Comparison of ENCODE assay signal across 23 cellular contexts in genomic region chr5:104024538-104024937, GRCh38.
DNase-seq lines count a peak whose midpoint lies in the region; ATAC-seq and TF ChIP-seq lines count a peak whose summit lies in the region.
"Had no signal": no experiment of that assay in that cellular context is flagged by ENCODE, and none has a peak within 500 bp of the region (broad histone marks: within the 10 kb centered on the region; RNA-seq: fewer than 3 reads in every experiment).

No MANE protein-coding gene starts in this region.

- no peak overlapping the region for H4K91ac ChIP-seq in neuronal stem cell (ENCODE audit: low read depth, low read length, poor library complexity)

- H3K4me2 ChIP-seq in neuronal stem cell (ENCODE audit: insufficient read depth, low read length, poor library complexity, severe bottlenecking): no peak overlapping the region
- H3K4me2 ChIP-seq: A549; BLaER1 treated with 17β-estradiol and CSF1 and Interleukin-3, amounts not matched to agents 10 nM and 100 nM had no signal

- no peak overlapping the region for H2AFZ ChIP-seq in neuronal stem cell (ENCODE audit: low read length)

- ATAC-seq in lower lobe of right lung (peak; percentile 19 to 21), HG03039 (IDR thresholded peaks at IDR 0.05; ENCODE audit: unreplicated experiment) (no peak)
- ATAC-seq in stimulated activated memory B cell treated with anti-CD40 and anti-IgM and Interleukin-4, amounts not matched to agents 10 μg/mL and 1 μg/mL and 100 μg/mL, for 72 hours: peak; percentile 41
- ATAC-seq: A549, GM12878 had no signal

- H3K27me3 ChIP-seq in lower lobe of right lung (ENCODE audit: low read depth) (no peaks in the 10 kb centered on the region), neuronal stem cell (ENCODE audit: control insufficient read depth in 3 of 3, insufficient read depth in 3 of 3, low read depth in 1 of 3, low read length in 3 of 3) (no peaks in the 10 kb centered on the region), right atrium auricular region (no peaks in the 10 kb centered on the region)
- H3K27me3 ChIP-seq: BE2C; BLaER1 treated with 17β-estradiol and CSF1 and Interleukin-3, amounts not matched to agents 10 nM and 100 nM had no signal

- H3K9me3 Mint-ChIP-seq in stimulated activated memory B cell treated with anti-CD40 and anti-IgM and Interleukin-4, amounts not matched to agents 10 μg/mL and 1 μg/mL and 100 μg/mL, for 72 hours: peaks cover 8% of the 10 kb centered on the region

- H3K36me3 Mint-ChIP-seq in stimulated activated memory B cell treated with anti-CD40 and anti-IgM and Interleukin-4, amounts not matched to agents 10 μg/mL and 1 μg/mL and 100 μg/mL, for 72 hours: no peaks in the 10 kb centered on the region
- H3K36me3 Mint-ChIP-seq: CD14-positive monocyte; CD8-positive, alpha-beta memory T cell had no signal

- H3K27ac ChIP-seq in lower lobe of right lung (no peak overlapping the region), neuronal stem cell (replicated peaks; ENCODE audit: low read length) (no peak overlapping the region), right atrium auricular region (no peak overlapping the region)
- H3K27ac ChIP-seq: A549; BLaER1 treated with 17β-estradiol and CSF1 and Interleukin-3, amounts not matched to agents 10 nM and 100 nM had no signal

- no peaks in the 10 kb centered on the region for H3K27me3 Mint-ChIP-seq in stimulated activated memory B cell treated with anti-CD40 and anti-IgM and Interleukin-4, amounts not matched to agents 10 μg/mL and 1 μg/mL and 100 μg/mL, for 72 hours
- H3K27me3 Mint-ChIP-seq: CD4-positive, alpha-beta T cell; CD8-positive, alpha-beta memory T cell had no signal

- no peak overlapping the region for H3K14ac ChIP-seq in neuronal stem cell (ENCODE audit: low read length)

- H3K4me1 ChIP-seq in lower lobe of right lung (no peaks in the 10 kb centered on the region), neuronal stem cell (ENCODE audit: control insufficient read depth in 2 of 2, insufficient read depth in 1 of 2, low read depth in 1 of 2, low read length in 2 of 2) (no peaks in the 10 kb centered on the region), right atrium auricular region (no peaks in the 10 kb centered on the region)
- H3K4me1 ChIP-seq: A549; BE2C; BLaER1 treated with 17β-estradiol and CSF1 and Interleukin-3, amounts not matched to agents 10 nM and 100 nM; HAP-1 had no signal

- DNase-seq in lower lobe of right lung (no peak), neuronal stem cell (ENCODE audit: low spot score) (no peak), right atrium auricular region (ENCODE audit: low spot score) (no peak), RKO (ENCODE audit: low spot score) (no peak)
- DNase-seq: 8988T; ACHN; AML-193; BE2C; CD4-positive, alpha-beta T cell; CD8-positive, alpha-beta memory T cell; DMS 273 treated with DMSO at 0.1 percent for 48 hours; DMS79; EL; GDM1; GOT3; HFFc6 had no signal

- no peak overlapping the region for H2BK5ac ChIP-seq in neuronal stem cell (ENCODE audit: low read length)

- H3K4me3 ChIP-seq in lower lobe of right lung (no peak overlapping the region), neuronal stem cell (ENCODE audit: low read length in 2 of 2) (peak overlapping the region in 1 of 2 donors; percentile 57), right atrium auricular region (no peak overlapping the region)
- H3K4me3 ChIP-seq: A549; BLaER1 treated with 17β-estradiol and CSF1 and Interleukin-3, amounts not matched to agents 10 nM and 100 nM; GM12878; HAP-1 had no signal

- H3K36me3 ChIP-seq in lower lobe of right lung (no peaks in the 10 kb centered on the region), neuronal stem cell (replicated peaks in 1 of 2; ENCODE audit: control insufficient read depth in 2 of 2, insufficient read depth in 2 of 2, low read length in 2 of 2) (no peaks in the 10 kb centered on the region), right atrium auricular region (no peaks in the 10 kb centered on the region)
- H3K36me3 ChIP-seq: BE2C; BLaER1 treated with 17β-estradiol and CSF1 and Interleukin-3, amounts not matched to agents 10 nM and 100 nM; HAP-1 had no signal

- peak overlapping the region; percentile 65 for H3K18ac ChIP-seq in neuronal stem cell (ENCODE audit: low read length)

- no peak overlapping the region for H2BK120ac ChIP-seq in neuronal stem cell (ENCODE audit: low read depth, low read length)

- WGBS in neuronal stem cell (ENCODE audit: extremely low coverage in 2 of 2, insufficient read length in 2 of 2, insufficient replicate concordance in 1 of 2), 2 donors: no CpG with 5 or more reads among the region's 5 CpGs

- intact Hi-C loops in lower lobe of right lung (cut with DNase I): no loop called here

- H2AK5ac ChIP-seq in neuronal stem cell (ENCODE audit: low read depth, low read length): no peak overlapping the region

- TF ChIP-seq CTCF in lower lobe of right lung (IDR thresholded peaks at IDR 0.05): no peak
- TF ChIP-seq CTCF in right atrium auricular region (IDR thresholded peaks at IDR 0.05): no peak

- H3K9me3 ChIP-seq in lower lobe of right lung (peaks cover 14% of the 10 kb centered on the region), neuronal stem cell (replicated peaks in 1 of 2; ENCODE audit: control insufficient read depth in 2 of 2, insufficient read depth in 1 of 2, low read depth in 1 of 2, low read length in 2 of 2) (no peaks in the 10 kb centered on the region), right atrium auricular region (no peaks in the 10 kb centered on the region)
- H3K9me3 ChIP-seq: A549; BE2C; BLaER1 treated with 17β-estradiol and CSF1 and Interleukin-3, amounts not matched to agents 10 nM and 100 nM; HAP-1 had no signal

- no peak overlapping the region for H2BK15ac ChIP-seq in neuronal stem cell (ENCODE audit: low read length)

- H3K4ac ChIP-seq in neuronal stem cell (ENCODE audit: low read length): no peak overlapping the region

- no peak overlapping the region for H3K27ac Mint-ChIP-seq in stimulated activated memory B cell treated with anti-CD40 and anti-IgM and Interleukin-4, amounts not matched to agents 10 μg/mL and 1 μg/mL and 100 μg/mL, for 72 hours
- H3K27ac Mint-ChIP-seq: CD4-positive, alpha-beta T cell; HFFc6 had no signal

- H2BK12ac ChIP-seq in neuronal stem cell (ENCODE audit: low read length): no peak overlapping the region

- H3K4me1 Mint-ChIP-seq in stimulated activated memory B cell treated with anti-CD40 and anti-IgM and Interleukin-4, amounts not matched to agents 10 μg/mL and 1 μg/mL and 100 μg/mL, for 72 hours: no peaks in the 10 kb centered on the region
- H3K4me1 Mint-ChIP-seq: CD14-positive monocyte; CD8-positive, alpha-beta memory T cell had no signal

- H3K79me1 ChIP-seq in neuronal stem cell (ENCODE audit: low read depth, low read length): no peaks in the 10 kb centered on the region

- H3K9ac ChIP-seq in neuronal stem cell (ENCODE audit: low read depth, low read length, poor library complexity): no peak overlapping the region
- H3K9ac ChIP-seq: BLaER1 treated with 17β-estradiol and CSF1 and Interleukin-3, amounts not matched to agents 10 nM and 100 nM had no signal

- no peak overlapping the region for H4K8ac ChIP-seq in neuronal stem cell (ENCODE audit: low read depth, low read length)

- no peak overlapping the region for H3K4me3 Mint-ChIP-seq in stimulated activated memory B cell treated with anti-CD40 and anti-IgM and Interleukin-4, amounts not matched to agents 10 μg/mL and 1 μg/mL and 100 μg/mL, for 72 hours
- H3K4me3 Mint-ChIP-seq: CD14-positive monocyte; CD4-positive, alpha-beta T cell; CD8-positive, alpha-beta memory T cell; HFFc6 had no signal

- peak overlapping the region; percentile 75 for H3K23ac ChIP-seq in neuronal stem cell (ENCODE audit: low read depth, low read length, poor library complexity)
